In the genomic region with DNA sequence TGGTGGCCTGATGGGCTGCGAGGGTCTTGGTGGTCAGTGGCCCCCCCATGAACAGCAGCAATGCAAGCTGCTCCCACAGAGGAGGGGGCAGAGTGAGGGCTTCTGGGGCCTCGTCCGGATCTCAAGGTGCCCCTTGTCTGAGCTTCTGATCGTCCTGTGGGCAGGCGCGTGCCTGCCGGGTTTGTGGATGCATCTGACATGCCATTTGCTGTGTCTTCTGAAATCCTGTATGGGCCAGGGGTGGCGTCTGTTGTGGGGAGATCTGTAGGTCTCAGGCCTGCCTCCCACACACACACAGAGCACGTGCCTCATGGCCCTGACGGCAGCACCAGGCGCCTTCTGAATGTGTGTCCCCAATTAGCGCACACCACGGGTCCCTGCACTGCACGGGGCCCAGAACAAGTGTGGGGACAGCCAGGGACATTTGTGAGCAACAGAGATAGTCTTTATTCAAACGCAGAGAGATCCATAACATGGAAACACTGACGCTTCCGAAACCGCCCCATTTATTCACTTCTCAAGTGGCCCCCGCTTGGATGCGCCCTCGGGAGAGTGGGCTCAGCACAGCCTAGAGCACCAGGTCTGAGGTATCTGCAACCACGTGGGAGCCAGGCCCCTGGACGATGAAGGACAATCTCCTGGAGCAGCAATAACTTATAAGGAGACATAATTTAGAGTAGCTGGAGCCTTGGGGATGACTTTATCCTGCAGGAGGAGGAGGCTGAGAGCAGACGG, we compare ENCODE assay signal across 9 cellular contexts. TPM values are rescaled to one million over a fixed set of nuclear protein-coding genes. Genes with fewer than 3 reads are reported as not detected.
DNase-seq lines count a peak whose midpoint lies in the region; ATAC-seq and TF ChIP-seq lines count a peak whose summit lies in the region.
"Had no signal": no experiment of that assay in that cellular context is flagged by ENCODE, and none has a peak within 500 bp of the region (broad histone marks: within the 10 kb centered on the region; RNA-seq: fewer than 3 reads in every experiment).

No MANE protein-coding gene starts in this region.

- H3K27me3 Mint-ChIP-seq in Caco-2 (ENCODE audit: insufficient read depth, unreplicated experiment): peaks cover 2% of the 10 kb centered on the region
- H3K27me3 Mint-ChIP-seq in naive B cell: peaks cover 0 to 17% (median 8%) of the 10 kb centered on the region in 3 donors

- H3K9me3 Mint-ChIP-seq in Caco-2 (ENCODE audit: unreplicated experiment) (no peaks in the 10 kb centered on the region), naive B cell (peaks cover 2 to 11% (median 7%) of the 10 kb centered on the region in 7 donors)

- H3K36me3 ChIP-seq in Caco-2 (ENCODE audit: control insufficient read depth, insufficient read depth, low read length) (no peaks in the 10 kb centered on the region), adipocyte (ENCODE audit: control insufficient read depth, insufficient read depth, low read length, severe bottlenecking) (peaks cover 16% of the 10 kb centered on the region)

- H3K4me3 ChIP-seq in Caco-2 (ENCODE audit: low read depth, low read length): no peak overlapping the region
- no peak overlapping the region for H3K4me3 ChIP-seq in adipocyte (ENCODE audit: low read length)

- H3K27me3 ChIP-seq in Caco-2 (replicated peaks; ENCODE audit: control insufficient read depth, insufficient read depth, low read length) (no peaks in the 10 kb centered on the region), adipocyte (replicated peaks; ENCODE audit: control insufficient read depth, insufficient read depth, low read length) (no peaks in the 10 kb centered on the region)
- H3K27me3 ChIP-seq: testis had no signal

- CTCF ChIA-PET in Caco-2 (lab: Charles Lee): interaction anchor here (0.7 to 0.9 kb wide), 2 partner anchors 25 to 61 kb away, joined by 3 read pairs; no protein-coding TSS in a partner anchor

- DNase-seq in Caco-2 (no peak), adipocyte (ENCODE audit: low read depth) (no peak), naive B cell (no peak), NCI-H2227 (lab: John Stamatoyannopoulos, UW; ENCODE audit: unreplicated experiment) (no peak), NCI-H2171 treated with DMSO at 0.1 percent for 48 hours (lab: John Stamatoyannopoulos, UW) (no peak), COR-L47 (lab: John Stamatoyannopoulos, UW) (no peak)

- H3K4me1 Mint-ChIP-seq in Caco-2 (ENCODE audit: low read depth, unreplicated experiment) (peaks cover 7% of the 10 kb centered on the region), naive B cell (peaks cover 40 to 63% (median 48%) of the 10 kb centered on the region in 3 donors)

- H3K4me3 Mint-ChIP-seq in Caco-2 (ENCODE audit: unreplicated experiment) (peak overlapping the region; percentile 72), naive B cell (peak overlapping the region; percentile 87 to 97 (median 94))

- ATAC-seq in HG03159 (IDR thresholded peaks at IDR 0.05; ENCODE audit: unreplicated experiment) (peak; percentile 4), naive B cell (ENCODE audit: low read depth in 2 of 2) (no peak), HG02973 (IDR thresholded peaks at IDR 0.05; ENCODE audit: unreplicated experiment) (no peak)

- POLR2A ChIA-PET in Caco-2 (lab: Charles Lee): no interaction called here

- H3K27ac Mint-ChIP-seq in Caco-2 (ENCODE audit: unreplicated experiment) (no peak overlapping the region), naive B cell (peak overlapping the region in 4 of 6 donors; percentile 82 to 94 (median 88))

- TF ChIP-seq CTCF in Caco-2 (IDR thresholded peaks at IDR 0.05; ENCODE audit: insufficient read depth in 1 of 2, low read depth in 1 of 2, low read length in 1 of 2, severe bottlenecking in 1 of 2, unreplicated experiment in 1 of 2): no peak

- H3K36me3 Mint-ChIP-seq in Caco-2 (ENCODE audit: insufficient read depth, unreplicated experiment) (peaks cover 4% of the 10 kb centered on the region), naive B cell (no peaks in the 10 kb centered on the region)

- BruUV-seq in Caco-2 (replicated peaks; lab: Mats Ljungman, UMichigan): no TSS peak

- peak overlapping the region; percentile 13 for H3K9ac ChIP-seq in adipocyte (ENCODE audit: low read length)

- intact Hi-C loops in Caco-2 (cut with micrococcal nuclease; ENCODE audit: unreplicated experiment): loop anchor here (5.0 kb wide), 1 partner anchor 41 kb away; no protein-coding TSS in a partner anchor

- H3K9me3 ChIP-seq in Caco-2 (no peaks in the 10 kb centered on the region), adipocyte (ENCODE audit: control insufficient read depth, low read length) (no peaks in the 10 kb centered on the region)
- H3K9me3 ChIP-seq: testis had no signal

- H3K4me1 ChIP-seq in Caco-2 (0 out of 2 replicates have a peak, but pooled peaks cover 2% of the 10 kb centered on the region), adipocyte (ENCODE audit: control insufficient read depth, insufficient read depth, low read length) (peaks cover 13% of the 10 kb centered on the region)

RNA-seq across cellular contexts. Expression of gene SPON2, which starts 5.7 kb away (rescaled TPM):
- total RNA-seq in Caco-2 (2022): 3.1 and 4.0 TPM in 2 replicates
- polyA plus RNA-seq in naive B cell (ENCODE audit: low read depth in 6 of 6): 1 to 10 TPM in 5 of 6 donors, under 1 TPM in 1; 0.56 to 4.1 (median 1.5) TPM

RNA-seq across cellular contexts. Expression of gene RNF212, which starts 53.3 kb away (rescaled TPM):
- total RNA-seq in Caco-2 (2022): not detected in 2 replicates
- polyA plus RNA-seq in naive B cell (ENCODE audit: low read depth in 6 of 6): 10 to 100 TPM in 1 of 6 donors, 1 to 10 TPM in 4, under 1 TPM in 1; 0.79 to 11.6 (median 2.0) TPM
